8 cellular contexts compared by ENCODE assay signal in the genomic region with DNA sequence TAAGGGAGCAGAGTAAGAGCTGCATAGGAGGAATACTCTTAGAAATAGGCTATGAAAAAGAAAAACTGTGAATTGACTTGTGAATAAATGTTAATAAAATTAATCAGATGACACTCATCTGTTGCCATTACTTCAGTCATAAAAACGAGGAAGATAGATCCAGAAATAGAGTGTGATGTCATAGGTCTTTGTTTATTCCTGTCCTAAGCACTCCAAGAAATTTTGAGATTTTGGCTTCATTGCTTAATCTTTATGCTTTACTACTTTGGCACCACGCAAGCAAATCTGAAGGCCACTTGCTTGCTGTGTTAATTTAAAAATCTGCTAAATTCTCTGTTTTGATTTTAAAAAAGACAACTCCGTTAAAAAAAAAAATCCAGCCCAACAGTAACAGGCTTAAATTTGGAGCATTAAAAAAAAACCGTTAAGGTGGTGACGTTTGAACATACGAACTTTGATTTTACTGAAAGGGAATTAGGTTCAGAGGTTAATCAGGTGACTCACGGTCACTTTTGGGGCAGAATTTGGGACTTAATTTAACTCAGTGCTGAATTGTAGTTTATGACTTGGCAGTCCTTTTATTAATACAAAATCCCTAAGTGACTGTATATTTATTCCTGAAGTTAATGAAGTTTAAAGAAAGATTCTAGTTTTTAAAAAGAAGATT. TPM values are rescaled to one million over a fixed set of nuclear protein-coding genes. Genes with fewer than 3 reads are reported as not detected.
A peak's percentile ranks its signal among the peaks of the same experiment; 100 is the strongest.
DNase-seq lines count a peak whose midpoint lies in the region; ATAC-seq and TF ChIP-seq lines count a peak whose summit lies in the region.

No MANE protein-coding gene starts in this region.

- peak overlapping the region; percentile 94 for H3K4me2 ChIP-seq in smooth muscle cell

- H3K36me3 ChIP-seq in HUES6 (ENCODE audit: control insufficient read depth, insufficient read depth, low read length) (peaks cover 38% of the 10 kb centered on the region), gastroesophageal sphincter (peaks cover 11 to 31% of the 10 kb centered on the region in 2 donors), smooth muscle cell (ENCODE audit: low read depth) (peaks cover 28% of the 10 kb centered on the region)

- no peaks in the 10 kb centered on the region for H3K9me3 ChIP-seq in HUES6 (ENCODE audit: control insufficient read depth, insufficient read depth, low read depth, low read length)
- no peaks in the 10 kb centered on the region for H3K9me3 ChIP-seq in gastroesophageal sphincter
- H3K9me3 ChIP-seq in smooth muscle cell (replicated peaks; ENCODE audit: low read depth) = no peaks in the 10 kb centered on the region

- no peak for TF ChIP-seq EP300 in gastroesophageal sphincter (IDR thresholded peaks at IDR 0.05)

- no peak for TF ChIP-seq POLR2A in gastroesophageal sphincter (IDR thresholded peaks at IDR 0.05)

- H3K4me3 ChIP-seq in HUES6 (ENCODE audit: low read depth, low read length) (peak overlapping the region; percentile 95; the same call in 1 of the 2 replicates), WI38 (ENCODE audit: low read depth, low read length) (peak overlapping the region; percentile 10), gastroesophageal sphincter (peak overlapping the region in 1 of 2 donors; percentile 87), smooth muscle cell (peak overlapping the region; percentile 100)

- H3K4me1 ChIP-seq in HUES6 (ENCODE audit: control insufficient read depth, insufficient read depth, low read length) = peaks cover 11% of the 10 kb centered on the region
- peaks cover 3 to 44% (median 9%) of the 10 kb centered on the region in 3 donors for H3K4me1 ChIP-seq in gastroesophageal sphincter
- H3K4me1 ChIP-seq in smooth muscle cell (ENCODE audit: low read depth) = peaks cover 24% of the 10 kb centered on the region

- peaks cover 12% of the 10 kb centered on the region for H3F3A ChIP-seq in smooth muscle cell (ENCODE audit: low read depth)

- H3K9ac ChIP-seq in HUES6 (ENCODE audit: low read length) (no peak overlapping the region), smooth muscle cell (ENCODE audit: low read depth) (peak overlapping the region; percentile 100)

- H3K27me3 ChIP-seq in HUES6 (ENCODE audit: control insufficient read depth, insufficient read depth, low read length) = no peaks in the 10 kb centered on the region
- H3K27me3 ChIP-seq in gastroesophageal sphincter = no peaks in the 10 kb centered on the region
- H3K27me3 ChIP-seq in smooth muscle cell (ENCODE audit: low read depth) = no peaks in the 10 kb centered on the region

- WGBS in gastroesophageal sphincter (ENCODE audit: low coverage in 1 of 2), 2 donors = 10 to 20% methylated on average over 7 of the region's 7 CpGs
- 56% methylated on average over 7 of the region's 7 CpGs for WGBS in smooth muscle cell (ENCODE audit: low lambda C conversion rate)

- H4K20me1 ChIP-seq in smooth muscle cell (ENCODE audit: low read depth) = peaks cover 82% of the 10 kb centered on the region

- peaks cover 83% of the 10 kb centered on the region for H3K79me2 ChIP-seq in smooth muscle cell (ENCODE audit: low read depth)

- ATAC-seq in gastroesophageal sphincter (no peak), omental fat pad (ENCODE audit: low FRiP score) (no peak)

- TF ChIP-seq CTCF in WI38 (IDR thresholded peaks at IDR 0.05; ENCODE audit: low read depth, low read length) = no peak
- TF ChIP-seq CTCF in gastroesophageal sphincter (IDR thresholded peaks at IDR 0.05) = no peak
- no peak for TF ChIP-seq CTCF in smooth muscle cell (IDR thresholded peaks at IDR 0.05; ENCODE audit: borderline replicate concordance, insufficient read depth, poor library complexity, severe bottlenecking)
- TF ChIP-seq CTCF in omental fat pad (IDR thresholded peaks at IDR 0.05) = no peak

- no peak for DNase-seq in smooth muscle cell (lab: John Stamatoyannopoulos, UW; ENCODE audit: unreplicated experiment)
- no peak for DNase-seq in NCI-H82 (lab: John Stamatoyannopoulos, UW)
- no peak for DNase-seq in omental fat pad (ENCODE audit: low spot score)
- DNase-seq in NCI-H1436 (lab: John Stamatoyannopoulos, UW) = no peak
- DNase-seq in activated naive CD4-positive, alpha-beta T cell treated with Interleukin-2 at 50 U/mL for 16 hours = no peak

- no peak overlapping the region for H2AFZ ChIP-seq in smooth muscle cell (ENCODE audit: low read depth)

- no peak overlapping the region for H3K27ac ChIP-seq in HUES6 (ENCODE audit: low read depth, low read length)
- peak overlapping the region; percentile 27 to 100 (median 98) for H3K27ac ChIP-seq in gastroesophageal sphincter
- H3K27ac ChIP-seq in smooth muscle cell (ENCODE audit: low read depth) = peak overlapping the region; percentile 99

RNA-seq across cellular contexts. Expression of a gene that starts 3.4 kb away (rescaled TPM):
- total RNA-seq in gastroesophageal sphincter (10 to 100 TPM; 36.8 to 78.3 (median 56.5) TPM), smooth muscle cell (150 and 155 TPM in 2 replicates), omental fat pad (10 to 100 TPM; 78.5 to 85.1 (median 80.4) TPM)
- 70.5 and 82.9 TPM in 2 replicates for polyA plus RNA-seq in smooth muscle cell

RNA-seq across cellular contexts. Expression of a gene that starts 27.2 kb away (rescaled TPM):
- total RNA-seq in gastroesophageal sphincter (1 to 10 TPM; 1.3 to 9.5 (median 4.3) TPM), smooth muscle cell (0.58 and 2.0 TPM in 2 replicates), omental fat pad (10 to 100 TPM in 1 of 4 donors, 1 to 10 TPM in 3; 1.8 to 10.2 (median 3.3) TPM)
- 0.81 and 1.4 TPM in 2 replicates for polyA plus RNA-seq in smooth muscle cell
